21 cellular contexts compared by ENCODE assay signal in the genomic region with DNA sequence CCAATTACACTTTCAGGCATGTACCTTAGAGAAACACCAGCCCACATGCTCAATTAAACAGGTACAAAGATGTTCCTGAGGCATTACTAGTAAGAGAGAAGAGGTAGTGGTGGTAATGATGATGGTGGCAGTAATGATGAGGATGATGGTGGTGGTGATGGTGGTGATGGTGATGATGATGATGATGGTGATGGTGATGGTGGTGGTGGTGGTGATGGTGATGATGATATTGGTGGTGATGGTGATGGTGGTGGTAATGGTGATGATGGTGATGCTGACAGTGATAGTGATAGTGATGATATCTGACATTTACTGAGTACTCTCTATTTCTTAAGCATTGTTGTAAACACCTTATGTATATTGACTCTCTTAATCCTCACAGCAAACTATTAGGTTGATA.
DNase-seq lines count a peak whose midpoint lies in the region; ATAC-seq, FAIRE-seq and TF ChIP-seq lines count a peak whose summit lies in the region.
"Had no signal": no experiment of that assay in that cellular context is flagged by ENCODE, and none has a peak within 500 bp of the region (broad histone marks: within the 10 kb centered on the region; RNA-seq: fewer than 3 reads in every experiment).

No MANE protein-coding gene starts in this region.

- ATAC-seq in HepG2: no peak
- no peak for ATAC-seq in right lobe of liver
- no peak for ATAC-seq in IMR-90 (ENCODE audit: low read depth)
- no peak for ATAC-seq in GM21526 (IDR thresholded peaks at IDR 0.05; ENCODE audit: low FRiP score, unreplicated experiment)
- ATAC-seq: A549; CD8-positive, alpha-beta T cell had no signal

- intact Hi-C loops in HepG2 (cut with micrococcal nuclease; ENCODE audit: unreplicated experiment) (no loop called here), right lobe of liver (cut with DNase I) (no loop called here), IMR-90 (cut with micrococcal nuclease) (no loop called here)

- TF ChIP-seq CTCF in HepG2 (CRISPR knock-in tag; IDR thresholded peaks at IDR 0.05) (no peak), right lobe of liver (IDR thresholded peaks at IDR 0.05) (no peak), IMR-90 (conservative IDR thresholded peaks at IDR 0.05; ENCODE audit: low read depth, low read length) (no peak)

- H2AFZ ChIP-seq in HepG2 (ENCODE audit: low read length) (no peak overlapping the region), IMR-90 (replicated peaks; ENCODE audit: low read length, poor library complexity) (no peak overlapping the region)

- no peak for TF ChIP-seq EP300 in HepG2 (IDR thresholded peaks at IDR 0.05; ENCODE audit: low read depth in 2 of 2, low read length in 2 of 2)
- TF ChIP-seq EP300 in HepG2 (CRISPR knock-in tag; IDR thresholded peaks at IDR 0.05; ENCODE audit: borderline replicate concordance): no peak

- no peak overlapping the region for H2BK20ac ChIP-seq in IMR-90 (ENCODE audit: low read depth, low read length)

- no peak overlapping the region for H2BK15ac ChIP-seq in IMR-90 (ENCODE audit: low read depth, low read length)

- peak overlapping the region; percentile 70 for H2BK5ac ChIP-seq in IMR-90 (ENCODE audit: low read depth, low read length, poor library complexity, severe bottlenecking)

- no peak overlapping the region for H3K9ac ChIP-seq in HepG2 (ENCODE audit: insufficient read depth, low read depth, low read length)
- no peak overlapping the region for H3K9ac ChIP-seq in IMR-90 (ENCODE audit: low read depth, low read length)
- H3K9ac ChIP-seq: BLaER1 treated with 17β-estradiol and CSF1 and Interleukin-3, amounts not matched to agents 10 nM and 100 nM had no signal

- FAIRE-seq in HepG2 (lab: Jason Lieb, UNC): no peak
- FAIRE-seq in urothelium cell line (lab: Jason Lieb, UNC): peak; percentile 97
- FAIRE-seq: A549, D721Med, G401.6, GM12891, GM19239 had no signal

- no peak overlapping the region for H3K4me2 ChIP-seq in HepG2 (ENCODE audit: low read depth, low read length)
- H3K4me2 ChIP-seq in IMR-90 (ENCODE audit: low read depth, low read length): no peak overlapping the region
- H3K4me2 ChIP-seq: A549; BLaER1 treated with 17β-estradiol and CSF1 and Interleukin-3, amounts not matched to agents 10 nM and 100 nM had no signal

- peaks cover 6% of the 10 kb centered on the region; the same call in 1 of the 2 replicates for H3K9me3 ChIP-seq in HepG2 (ENCODE audit: low read length)
- no peaks in the 10 kb centered on the region for H3K9me3 ChIP-seq in right lobe of liver
- H3K9me3 ChIP-seq in IMR-90 (ENCODE audit: control insufficient read depth, insufficient read depth, low read length): peaks cover 3% of the 10 kb centered on the region; the same call in 1 of the 2 replicates

- H3K36me3 ChIP-seq in HepG2 (replicated peaks in 1 of 2; ENCODE audit: control insufficient read depth in 1 of 2, insufficient read depth in 2 of 2, low read length in 2 of 2) (no peaks in the 10 kb centered on the region), right lobe of liver (no peaks in the 10 kb centered on the region), IMR-90 (ENCODE audit: control insufficient read depth, insufficient read depth, low read length) (no peaks in the 10 kb centered on the region)
- H3K36me3 ChIP-seq: BLaER1 treated with 17β-estradiol and CSF1 and Interleukin-3, amounts not matched to agents 10 nM and 100 nM had no signal

- H3K18ac ChIP-seq in IMR-90 (ENCODE audit: low read depth, low read length): no peak overlapping the region

- H3K4me1 ChIP-seq in HepG2 (ENCODE audit: insufficient read depth, low read length) (no peaks in the 10 kb centered on the region), right lobe of liver (no peaks in the 10 kb centered on the region), IMR-90 (ENCODE audit: control insufficient read depth, insufficient read depth, low read length) (no peaks in the 10 kb centered on the region)
- H3K4me1 ChIP-seq: A549; BLaER1 treated with 17β-estradiol and CSF1 and Interleukin-3, amounts not matched to agents 10 nM and 100 nM; Caco-2 had no signal

- DNase-seq in HepG2 (ENCODE audit: low spot score) (no peak), right lobe of liver (no peak), IMR-90 (no peak), urothelium cell line (ENCODE audit: low spot score) (no peak), SIG-M5 (lab: John Stamatoyannopoulos, UW) (no peak)
- DNase-seq: AML-193; Caco-2; Calu3; CD4-positive, alpha-beta T cell; CD8-positive, alpha-beta T cell; DMS79 treated with DMSO at 0.1 percent for 48 hours; GF-D8 had no signal

- H3K79me1 ChIP-seq in IMR-90 (ENCODE audit: low read depth in 1 of 2, low read length in 2 of 2): no peaks in the 10 kb centered on the region

- no peak overlapping the region for H3K23ac ChIP-seq in IMR-90 (ENCODE audit: low read depth, low read length)

- BruUV-seq in HepG2 (replicated peaks; lab: Mats Ljungman, UMichigan) (no TSS peak), IMR-90 (replicated peaks; lab: Mats Ljungman, UMichigan) (no TSS peak)

- dilution Hi-C loops in IMR-90 (cut with HindIII; ENCODE audit: low sequenced_read_pairs, unreplicated experiment): no loop called here

- H2AK5ac ChIP-seq in IMR-90 (ENCODE audit: low read depth, low read length): no peak overlapping the region

- no peak overlapping the region for H3K4me3 ChIP-seq in HepG2 (replicated peaks in 1 of 3; ENCODE audit: insufficient read depth in 1 of 3, low read depth in 2 of 3, low read length in 3 of 3)
- no peak overlapping the region for H3K4me3 ChIP-seq in right lobe of liver
- no peak overlapping the region for H3K4me3 ChIP-seq in IMR-90 (ENCODE audit: insufficient read depth, low read depth, low read length)
- H3K4me3 ChIP-seq: A549; BLaER1 treated with 17β-estradiol and CSF1 and Interleukin-3, amounts not matched to agents 10 nM and 100 nM had no signal

- TF ChIP-seq RAD21 in HepG2 (CRISPR knock-in tag; IDR thresholded peaks at IDR 0.05) (no peak), IMR-90 (IDR thresholded peaks at IDR 0.05; ENCODE audit: low read length) (no peak)

- H3K14ac ChIP-seq in IMR-90 (replicated peaks; ENCODE audit: low read depth, low read length): no peak overlapping the region

- H4K20me1 ChIP-seq in HepG2 (ENCODE audit: insufficient read depth, low read length): no peaks in the 10 kb centered on the region
- no peaks in the 10 kb centered on the region for H4K20me1 ChIP-seq in IMR-90 (ENCODE audit: insufficient read depth, low read length)
- H4K20me1 ChIP-seq: BLaER1 treated with 17β-estradiol and CSF1 and Interleukin-3, amounts not matched to agents 10 nM and 100 nM had no signal

- no peak overlapping the region for H3K4ac ChIP-seq in IMR-90 (ENCODE audit: low read depth, low read length)

- POLR2A ChIA-PET in HepG2 (lab: Yijun Ruan, JAX) (no interaction called here), IMR-90 (lab: Charles Lee; ENCODE audit: unreplicated experiment) (no interaction called here)

- CTCF ChIA-PET in HepG2 (lab: Yijun Ruan, JAX; ENCODE audit: low intra/inter-chr PET ratio, low total read pairs): no interaction called here
- CTCF ChIA-PET in IMR-90 (lab: Yijun Ruan, JAX): no interaction called here

- in situ Hi-C loops in HepG2 (cut with HindIII; ENCODE audit: extremely low pct_ligation_motif_present, low pct_unique_long_range_greater_than_20kb): no loop called here
- in situ Hi-C loops in IMR-90 (cut with MboI; ENCODE audit: low sequenced_read_pairs): no loop called here

- no peaks in the 10 kb centered on the region for H3K79me2 ChIP-seq in HepG2 (ENCODE audit: insufficient read depth, low read length)

- no peaks in the 10 kb centered on the region for H3K9me1 ChIP-seq in IMR-90 (ENCODE audit: insufficient read depth, low read length)

- no peak overlapping the region for H4K91ac ChIP-seq in IMR-90 (ENCODE audit: insufficient read depth, low read depth, low read length)

- TF ChIP-seq POLR2A in HepG2 (IDR thresholded peaks at IDR 0.05; ENCODE audit: insufficient read depth in 1 of 2, low read depth in 2 of 2, low read length in 2 of 2) (no peak), right lobe of liver (IDR thresholded peaks at IDR 0.05) (no peak), IMR-90 (IDR thresholded peaks at IDR 0.05; ENCODE audit: low read depth, low read length) (no peak)

- H3K56ac ChIP-seq in IMR-90 (ENCODE audit: extremely low read depth, insufficient read depth, low read length): no peak overlapping the region

- no peak overlapping the region for H2AK9ac ChIP-seq in IMR-90 (replicated peaks; ENCODE audit: low read depth, low read length, poor library complexity)

- H3K27me3 ChIP-seq in HepG2 (ENCODE audit: control insufficient read depth in 1 of 2, insufficient read depth in 2 of 2, low read length in 2 of 2) (no peaks in the 10 kb centered on the region), right lobe of liver (no peaks in the 10 kb centered on the region), IMR-90 (ENCODE audit: control insufficient read depth, insufficient read depth, low read length) (no peaks in the 10 kb centered on the region; the same call in 1 of the 2 replicates)
- H3K27me3 ChIP-seq: BLaER1 treated with 17β-estradiol and CSF1 and Interleukin-3, amounts not matched to agents 10 nM and 100 nM had no signal

- no peak overlapping the region for H2BK120ac ChIP-seq in IMR-90 (ENCODE audit: low read depth, low read length)

- no peak overlapping the region for H4K8ac ChIP-seq in IMR-90 (ENCODE audit: low read depth in 2 of 2, low read length in 2 of 2)

- H4K5ac ChIP-seq in IMR-90 (ENCODE audit: low read depth, low read length): no peak overlapping the region

- H3K27ac ChIP-seq in HepG2 (ENCODE audit: extremely low read length, insufficient read depth, low read length) (no peak overlapping the region), right lobe of liver (no peak overlapping the region), IMR-90 (ENCODE audit: insufficient read depth, low read length) (no peak overlapping the region)
- H3K27ac ChIP-seq: 22Rv1; A549; BLaER1 treated with 17β-estradiol and CSF1 and Interleukin-3, amounts not matched to agents 10 nM and 100 nM; C4-2B had no signal

TF ChIP-seq in IMR-90, 13 proteins besides CTCF, POLR2A, EP300 and RAD21 (continues in another document):
- TF ChIP-seq MAZ (IDR thresholded peaks at IDR 0.05; ENCODE audit: borderline replicate concordance, low read depth, low read length): no peak
- TF ChIP-seq CHD1 (IDR thresholded peaks at IDR 0.05; ENCODE audit: low read depth, low read length): no peak
- TF ChIP-seq, protein P1, sequence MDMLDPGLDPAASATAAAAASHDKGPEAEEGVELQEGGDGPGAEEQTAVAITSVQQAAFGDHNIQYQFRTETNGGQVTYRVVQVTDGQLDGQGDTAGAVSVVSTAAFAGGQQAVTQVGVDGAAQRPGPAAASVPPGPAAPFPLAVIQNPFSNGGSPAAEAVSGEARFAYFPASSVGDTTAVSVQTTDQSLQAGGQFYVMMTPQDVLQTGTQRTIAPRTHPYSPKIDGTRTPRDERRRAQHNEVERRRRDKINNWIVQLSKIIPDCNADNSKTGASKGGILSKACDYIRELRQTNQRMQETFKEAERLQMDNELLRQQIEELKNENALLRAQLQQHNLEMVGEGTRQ (IDR thresholded peaks at IDR 0.05; ENCODE audit: low read depth, low read length): no peak
- TF ChIP-seq BHLHE40 (IDR thresholded peaks at IDR 0.05; ENCODE audit: low read depth, low read length): no peak
- no peak for TF ChIP-seq NFE2L2 (IDR thresholded peaks at IDR 0.05; ENCODE audit: low read depth, low read length)
- TF ChIP-seq CEBPB (IDR thresholded peaks at IDR 0.05; ENCODE audit: low read depth, low read length): no peak
- no peak for TF ChIP-seq MXI1 (IDR thresholded peaks at IDR 0.05; ENCODE audit: borderline replicate concordance, low read depth, low read length)
